Comparison of ENCODE assay signal across 8 cellular contexts in the genomic region with DNA sequence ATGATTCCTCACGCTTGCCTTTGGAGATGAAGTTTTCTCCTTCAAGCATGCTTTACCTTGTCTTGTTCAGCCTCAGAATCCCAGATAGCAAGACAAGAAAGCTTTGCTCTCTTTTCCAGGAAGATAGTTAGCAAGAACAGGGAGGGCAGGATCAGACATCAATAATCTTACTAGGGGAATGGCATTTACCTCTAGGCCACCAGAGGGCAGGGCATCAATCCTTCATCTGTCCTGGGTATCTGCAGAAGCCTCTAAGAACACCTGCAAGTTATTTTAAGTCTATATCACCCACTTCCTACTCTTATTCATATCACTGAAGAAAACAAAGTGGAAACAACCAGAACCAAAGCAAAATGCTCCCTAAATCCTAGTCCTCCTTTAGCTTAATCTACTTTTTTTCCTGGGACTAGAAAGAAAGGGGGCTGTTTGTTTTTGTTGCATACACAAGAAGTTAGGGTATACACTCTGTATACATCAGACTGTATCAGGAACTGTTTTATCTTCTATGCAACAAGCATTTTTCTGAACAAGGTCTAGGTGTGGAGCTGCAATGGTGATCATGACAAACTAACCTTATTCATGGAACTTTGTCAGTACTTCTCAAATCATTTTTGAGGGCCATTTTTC.
DNase-seq lines count a peak whose midpoint lies in the region; ATAC-seq, FAIRE-seq and TF ChIP-seq lines count a peak whose summit lies in the region.

No MANE protein-coding gene starts in this region.

- H3K27ac Mint-ChIP-seq in T-helper 2 cell treated with Interferon-gamma antibody and Interleukin-4, amounts not matched to agents 5 μg/mL and 100 μg/mL, for 36 hours: no peak overlapping the region
- no peak overlapping the region for H3K27ac Mint-ChIP-seq in activated naive CD8-positive, alpha-beta T cell treated with anti-CD3 and anti-CD28 coated beads for 36 hours
- H3K27ac Mint-ChIP-seq in activated CD4-positive, alpha-beta T cell treated with anti-CD3 and anti-CD28 coated beads, Interleukin-2, amount 10 ng/mL, durations not matched to agents 7 days and 5 days: no peak overlapping the region

- peaks cover 16% of the 10 kb centered on the region for H3K9me3 Mint-ChIP-seq in T-helper 2 cell treated with Interferon-gamma antibody and Interleukin-4, amounts not matched to agents 5 μg/mL and 100 μg/mL, for 36 hours
- peaks cover 4% of the 10 kb centered on the region for H3K9me3 Mint-ChIP-seq in activated naive CD8-positive, alpha-beta T cell treated with anti-CD3 and anti-CD28 coated beads for 36 hours
- H3K9me3 Mint-ChIP-seq in activated CD4-positive, alpha-beta T cell treated with anti-CD3 and anti-CD28 coated beads, Interleukin-2, amount 10 ng/mL, durations not matched to agents 7 days and 5 days: no peaks in the 10 kb centered on the region

- no peaks in the 10 kb centered on the region for H3K27me3 Mint-ChIP-seq in T-helper 2 cell treated with Interferon-gamma antibody and Interleukin-4, amounts not matched to agents 5 μg/mL and 100 μg/mL, for 36 hours (ENCODE audit: low read depth)
- H3K27me3 Mint-ChIP-seq in activated naive CD8-positive, alpha-beta T cell treated with anti-CD3 and anti-CD28 coated beads for 36 hours: no peaks in the 10 kb centered on the region
- H3K27me3 Mint-ChIP-seq in activated CD4-positive, alpha-beta T cell treated with anti-CD3 and anti-CD28 coated beads, Interleukin-2, amount 10 ng/mL, durations not matched to agents 7 days and 5 days: no peaks in the 10 kb centered on the region

- H3K4me1 Mint-ChIP-seq in T-helper 2 cell treated with Interferon-gamma antibody and Interleukin-4, amounts not matched to agents 5 μg/mL and 100 μg/mL, for 36 hours (ENCODE audit: low read depth): no peaks in the 10 kb centered on the region
- H3K4me1 Mint-ChIP-seq in activated naive CD8-positive, alpha-beta T cell treated with anti-CD3 and anti-CD28 coated beads for 36 hours: no peaks in the 10 kb centered on the region
- no peaks in the 10 kb centered on the region for H3K4me1 Mint-ChIP-seq in activated CD4-positive, alpha-beta T cell treated with anti-CD3 and anti-CD28 coated beads, Interleukin-2, amount 10 ng/mL, durations not matched to agents 7 days and 5 days

- CTCF ChIA-PET in activated CD4-positive, alpha-beta T cell treated with anti-CD3 and anti-CD28 coated beads, Interleukin-2, amount 10 ng/mL, durations not matched to agents 7 days and 5 days (lab: Charles Lee): no interaction called here

- no peaks in the 10 kb centered on the region for H3K36me3 Mint-ChIP-seq in T-helper 2 cell treated with Interferon-gamma antibody and Interleukin-4, amounts not matched to agents 5 μg/mL and 100 μg/mL, for 36 hours (ENCODE audit: low read depth)
- H3K36me3 Mint-ChIP-seq in activated naive CD8-positive, alpha-beta T cell treated with anti-CD3 and anti-CD28 coated beads for 36 hours: no peaks in the 10 kb centered on the region
- H3K36me3 Mint-ChIP-seq in activated CD4-positive, alpha-beta T cell treated with anti-CD3 and anti-CD28 coated beads, Interleukin-2, amount 10 ng/mL, durations not matched to agents 7 days and 5 days (ENCODE audit: low read depth): no peaks in the 10 kb centered on the region

- ATAC-seq in GM19035 (IDR thresholded peaks at IDR 0.05; ENCODE audit: unreplicated experiment): peak; percentile 83
- peak; percentile 83 for ATAC-seq in SK-N-SH treated with all-trans-retinoic acid at 6 μM for 48 hours

- no peak overlapping the region for H3K4me3 Mint-ChIP-seq in T-helper 2 cell treated with Interferon-gamma antibody and Interleukin-4, amounts not matched to agents 5 μg/mL and 100 μg/mL, for 36 hours
- no peak overlapping the region for H3K4me3 Mint-ChIP-seq in activated naive CD8-positive, alpha-beta T cell treated with anti-CD3 and anti-CD28 coated beads for 36 hours
- H3K4me3 Mint-ChIP-seq in activated CD4-positive, alpha-beta T cell treated with anti-CD3 and anti-CD28 coated beads, Interleukin-2, amount 10 ng/mL, durations not matched to agents 7 days and 5 days: no peak overlapping the region

- FAIRE-seq in HTR-8/SVneo (lab: Jason Lieb, UNC): no peak

- POLR2A ChIA-PET in activated CD4-positive, alpha-beta T cell treated with anti-CD3 and anti-CD28 coated beads, Interleukin-2, amount 10 ng/mL, durations not matched to agents 7 days and 5 days (lab: Charles Lee): no interaction called here

- peak; percentile 43 for DNase-seq in Ammon's horn (ENCODE audit: low spot score)
- DNase-seq in HTR-8/SVneo (ENCODE audit: insufficient read length, low spot score): peak; percentile 0
- peak; percentile 41 for DNase-seq in kidney tubule cell (ENCODE audit: low spot score)
- DNase-seq in T-helper 2 cell treated with Interferon-gamma antibody and Interleukin-4, amounts not matched to agents 5 μg/mL and 100 μg/mL, for 36 hours (ENCODE audit: low spot score): no peak
- no peak for DNase-seq in activated naive CD8-positive, alpha-beta T cell treated with anti-CD3 and anti-CD28 coated beads for 36 hours
- DNase-seq in activated CD4-positive, alpha-beta T cell treated with anti-CD3 and anti-CD28 coated beads, Interleukin-2, amount 10 ng/mL, durations not matched to agents 7 days and 5 days: no peak

TF ChIP-seq in SK-N-SH treated with all-trans-retinoic acid at 6 μM for 48 hours, 23 proteins besides CTCF, POLR2A, EP300 and RAD21:
- TF ChIP-seq TCF4 (CRISPR knock-in tag; IDR thresholded peaks at IDR 0.05; ENCODE audit: borderline replicate concordance): no peak
- no peak for TF ChIP-seq TOX (CRISPR knock-in tag; IDR thresholded peaks at IDR 0.05; ENCODE audit: borderline replicate concordance)
- no peak for TF ChIP-seq ZNF565 (CRISPR knock-in tag; conservative IDR thresholded peaks at IDR 0.05; ENCODE audit: low read depth)
- TF ChIP-seq ARNTL (CRISPR knock-in tag; IDR thresholded peaks at IDR 0.05; ENCODE audit: borderline replicate concordance, low read depth): no peak
- TF ChIP-seq CSDC2 (CRISPR knock-in tag; IDR thresholded peaks at IDR 0.05): no peak
- TF ChIP-seq, protein P1, sequence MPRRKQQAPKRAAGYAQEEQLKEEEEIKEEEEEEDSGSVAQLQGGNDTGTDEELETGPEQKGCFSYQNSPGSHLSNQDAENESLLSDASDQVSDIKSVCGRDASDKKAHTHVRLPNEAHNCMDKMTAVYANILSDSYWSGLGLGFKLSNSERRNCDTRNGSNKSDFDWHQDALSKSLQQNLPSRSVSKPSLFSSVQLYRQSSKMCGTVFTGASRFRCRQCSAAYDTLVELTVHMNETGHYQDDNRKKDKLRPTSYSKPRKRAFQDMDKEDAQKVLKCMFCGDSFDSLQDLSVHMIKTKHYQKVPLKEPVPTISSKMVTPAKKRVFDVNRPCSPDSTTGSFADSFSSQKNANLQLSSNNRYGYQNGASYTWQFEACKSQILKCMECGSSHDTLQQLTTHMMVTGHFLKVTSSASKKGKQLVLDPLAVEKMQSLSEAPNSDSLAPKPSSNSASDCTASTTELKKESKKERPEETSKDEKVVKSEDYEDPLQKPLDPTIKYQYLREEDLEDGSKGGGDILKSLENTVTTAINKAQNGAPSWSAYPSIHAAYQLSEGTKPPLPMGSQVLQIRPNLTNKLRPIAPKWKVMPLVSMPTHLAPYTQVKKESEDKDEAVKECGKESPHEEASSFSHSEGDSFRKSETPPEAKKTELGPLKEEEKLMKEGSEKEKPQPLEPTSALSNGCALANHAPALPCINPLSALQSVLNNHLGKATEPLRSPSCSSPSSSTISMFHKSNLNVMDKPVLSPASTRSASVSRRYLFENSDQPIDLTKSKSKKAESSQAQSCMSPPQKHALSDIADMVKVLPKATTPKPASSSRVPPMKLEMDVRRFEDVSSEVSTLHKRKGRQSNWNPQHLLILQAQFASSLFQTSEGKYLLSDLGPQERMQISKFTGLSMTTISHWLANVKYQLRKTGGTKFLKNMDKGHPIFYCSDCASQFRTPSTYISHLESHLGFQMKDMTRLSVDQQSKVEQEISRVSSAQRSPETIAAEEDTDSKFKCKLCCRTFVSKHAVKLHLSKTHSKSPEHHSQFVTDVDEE (CRISPR knock-in tag; IDR thresholded peaks at IDR 0.05): no peak
- TF ChIP-seq, protein P2, sequence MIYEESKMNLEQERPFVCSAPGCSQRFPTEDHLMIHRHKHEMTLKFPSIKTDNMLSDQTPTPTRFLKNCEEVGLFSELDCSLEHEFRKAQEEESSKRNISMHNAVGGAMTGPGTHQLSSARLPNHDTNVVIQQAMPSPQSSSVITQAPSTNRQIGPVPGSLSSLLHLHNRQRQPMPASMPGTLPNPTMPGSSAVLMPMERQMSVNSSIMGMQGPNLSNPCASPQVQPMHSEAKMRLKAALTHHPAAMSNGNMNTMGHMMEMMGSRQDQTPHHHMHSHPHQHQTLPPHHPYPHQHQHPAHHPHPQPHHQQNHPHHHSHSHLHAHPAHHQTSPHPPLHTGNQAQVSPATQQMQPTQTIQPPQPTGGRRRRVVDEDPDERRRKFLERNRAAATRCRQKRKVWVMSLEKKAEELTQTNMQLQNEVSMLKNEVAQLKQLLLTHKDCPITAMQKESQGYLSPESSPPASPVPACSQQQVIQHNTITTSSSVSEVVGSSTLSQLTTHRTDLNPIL (CRISPR knock-in tag; IDR thresholded peaks at IDR 0.05; ENCODE audit: low read depth): no peak

Comparison
In these comparisons a context has a peak if more than half of its experiments do, and no peak if none do; other contexts are left out.
1. DNase-seq: peak in Ammon's horn (single experiment), HTR-8/SVneo (single experiment) and kidney tubule cell (single experiment); none in T-helper 2 cell treated with Interferon-gamma antibody and Interleukin-4, amounts not matched to agents 5 μg/mL and 100 μg/mL, for 36 hours (single experiment), activated naive CD8-positive, alpha-beta T cell treated with anti-CD3 and anti-CD28 coated beads for 36 hours (single experiment) and activated CD4-positive, alpha-beta T cell treated with anti-CD3 and anti-CD28 coated beads, Interleukin-2, amount 10 ng/mL, durations not matched to agents 7 days and 5 days (single experiment).